ENCODE assay signal across 8 cellular contexts in genomic region chr6:41895300-41896233, GRCh38. TPM values are rescaled to one million over a fixed set of nuclear protein-coding genes. Genes with fewer than 3 reads are reported as not detected.
DNase-seq lines count a peak whose midpoint lies in the region; ATAC-seq and TF ChIP-seq lines count a peak whose summit lies in the region.

Gene USP49, minus strand, starts transcription at chr6:41895375. Its CDS starts 88,392 bp downstream, at chr6:41806983.

- ATAC-seq in HG03432 (IDR thresholded peaks at IDR 0.05; ENCODE audit: unreplicated experiment) (peak; percentile 79), left colon (peak; percentile 98)

- intact Hi-C loops in left colon (cut with DNase I, micrococcal nuclease) = no loop called here

- H3K27me3 ChIP-seq in BE2C = no peaks in the 10 kb centered on the region

- TF ChIP-seq CTCF in BE2C (IDR thresholded peaks at IDR 0.05; ENCODE audit: low read depth, low read length) (no peak), choroid plexus epithelial cell (conservative IDR thresholded peaks at IDR 0.05; ENCODE audit: low read depth, low read length) (no peak)

- no peaks in the 10 kb centered on the region for H3K36me3 ChIP-seq in BE2C

- no peaks in the 10 kb centered on the region for H3K4me1 ChIP-seq in BE2C

- peak within 1 kb of the TSS; percentile 84 for H3K4me3 ChIP-seq in BE2C (ENCODE audit: low read depth, low read length)
- H3K4me3 ChIP-seq in choroid plexus epithelial cell (ENCODE audit: low read depth, low read length) = peak within 1 kb of the TSS; percentile 86

- DNase-seq in BE2C = peak; percentile 97
- DNase-seq in GM19238 (ENCODE audit: insufficient read length, low spot score) = peak; percentile 88
- DNase-seq in NCI-H460 (ENCODE audit: extremely low read depth, low read depth) = peak; percentile 63
- peak; percentile 81 for DNase-seq in activated CD4-positive, alpha-beta T cell treated with anti-CD3 and anti-CD28 coated beads for 1 hour
- DNase-seq in choroid plexus epithelial cell (ENCODE audit: low read depth) = peak; percentile 92
- peak; percentile 81 to 96 for DNase-seq in left colon
- DNase-seq in stimulated activated CD4-positive, alpha-beta T cell treated with anti-CD3 and anti-CD28 coated beads, Interleukin-1b, Interleukin-23, amount 100 ng/mL, for 48 hours = peak; percentile 89

- H3K9me3 ChIP-seq in BE2C = no peaks in the 10 kb centered on the region

RNA-seq across cellular contexts. Expression of gene USP49, which starts in this region (rescaled TPM):
- 6.7 TPM for polyA plus RNA-seq in BE2C (2012; ENCODE audit: insufficient read depth, insufficient read length, low read depth)
- total RNA-seq in NCI-H460 (2014; rRNA removed; shearing (Covaris generic)) = 3.1 and 3.6 TPM in 2 replicates
- polyA plus RNA-seq in NCI-H460 (2014; cell fraction: nucleus; rRNA removed) = 6.2 and 9.9 TPM in 2 replicates
- total RNA-seq in left colon = 1 to 10 TPM; 2.1 to 2.9 TPM

Comparison
In these comparisons a context has a peak if more than half of its experiments do, and no peak if none do; other contexts are left out.
1. Peak in every context shown above with its lines: DNase-seq, ATAC-seq and H3K4me3 ChIP-seq.